ENCODE assay signal across 1 cellular context in genomic region chr17:51427259-51428255, GRCh38.
TF ChIP-seq lines count a peak whose summit lies in the region.

No MANE protein-coding gene starts in this region.

TF ChIP-seq in SK-N-SH, 30 proteins besides CTCF, POLR2A, EP300 and RAD21 (continued from another document):
- TF ChIP-seq RCOR1 (IDR thresholded peaks at IDR 0.05; ENCODE audit: low read length) (no peak), FOXJ3 (CRISPR knock-in tag; IDR thresholded peaks at IDR 0.05) (no peak), MAX (IDR thresholded peaks at IDR 0.05; ENCODE audit: low read depth) (no peak)
